In the genomic region with DNA sequence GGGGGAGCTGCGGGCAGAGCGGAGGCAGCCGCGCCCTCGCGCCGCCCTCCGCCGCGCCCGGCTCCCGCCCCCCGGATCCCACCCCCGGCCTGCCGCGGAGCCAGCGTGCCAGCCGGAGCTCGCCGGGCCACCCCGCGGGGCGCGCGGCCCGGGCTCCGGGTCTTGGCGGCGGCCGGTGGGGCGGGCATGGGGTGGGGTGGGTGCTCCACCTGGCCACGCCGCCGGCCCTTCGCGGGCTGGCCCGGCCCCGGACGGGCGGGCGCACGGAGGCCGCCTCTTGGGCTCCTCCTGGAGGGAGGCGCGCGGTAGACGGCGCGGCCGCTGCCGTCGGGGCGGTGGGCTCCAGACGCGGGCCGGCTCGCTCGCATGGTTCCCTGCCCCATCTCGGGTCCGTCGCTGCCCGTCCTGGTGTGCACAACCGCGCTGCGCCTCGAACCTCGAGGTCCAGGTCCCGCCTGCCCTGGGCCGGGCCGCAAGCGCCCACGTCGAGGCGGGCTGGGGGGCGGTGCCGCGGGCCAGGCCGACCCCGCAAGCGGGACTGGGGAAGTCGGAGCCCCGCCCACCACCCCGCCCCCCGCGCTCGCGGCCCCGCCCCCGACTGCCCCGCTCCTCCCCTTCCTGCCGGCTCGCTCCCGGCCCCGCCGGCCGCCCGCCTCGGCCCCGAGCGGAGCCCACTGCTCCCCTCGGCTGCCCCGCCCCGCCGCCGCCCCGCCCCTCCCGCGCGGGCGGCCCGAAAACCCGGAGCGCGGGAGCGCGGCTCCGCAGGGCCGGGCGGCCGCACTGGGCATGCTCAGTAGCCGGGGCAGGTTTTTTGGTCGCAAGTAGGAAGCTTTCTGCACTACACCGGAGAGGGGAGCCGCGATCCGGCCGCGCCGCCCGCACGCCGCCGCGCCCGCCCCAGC, we compare ENCODE assay signal across 1 cellular context.
TF ChIP-seq lines count a peak whose summit lies in the region.

A gene with protein sequence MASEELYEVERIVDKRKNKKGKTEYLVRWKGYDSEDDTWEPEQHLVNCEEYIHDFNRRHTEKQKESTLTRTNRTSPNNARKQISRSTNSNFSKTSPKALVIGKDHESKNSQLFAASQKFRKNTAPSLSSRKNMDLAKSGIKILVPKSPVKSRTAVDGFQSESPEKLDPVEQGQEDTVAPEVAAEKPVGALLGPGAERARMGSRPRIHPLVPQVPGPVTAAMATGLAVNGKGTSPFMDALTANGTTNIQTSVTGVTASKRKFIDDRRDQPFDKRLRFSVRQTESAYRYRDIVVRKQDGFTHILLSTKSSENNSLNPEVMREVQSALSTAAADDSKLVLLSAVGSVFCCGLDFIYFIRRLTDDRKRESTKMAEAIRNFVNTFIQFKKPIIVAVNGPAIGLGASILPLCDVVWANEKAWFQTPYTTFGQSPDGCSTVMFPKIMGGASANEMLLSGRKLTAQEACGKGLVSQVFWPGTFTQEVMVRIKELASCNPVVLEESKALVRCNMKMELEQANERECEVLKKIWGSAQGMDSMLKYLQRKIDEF (plus strand): TSS at position 814 of the 902 bp plus-strand sequence. CDS start 380 bp downstream, outside the sequence.

TF ChIP-seq in HepG2, 621 proteins besides CTCF, POLR2A, EP300 and RAD21 (continued from another document and continues in another):
- TF ChIP-seq KLF9 (CRISPR knock-in tag; IDR thresholded peaks at IDR 0.05; ENCODE audit: low read depth) (no peak), U2AF2 (IDR thresholded peaks at IDR 0.05; ENCODE audit: low read depth, low read length) (no peak), SIX1 (CRISPR knock-in tag; IDR thresholded peaks at IDR 0.05; ENCODE audit: borderline replicate concordance) (no peak), RXRA (CRISPR knock-in tag; IDR thresholded peaks at IDR 0.05) (no peak), FUBP1 (CRISPR knock-in tag; IDR thresholded peaks at IDR 0.05; ENCODE audit: borderline replicate concordance) (no peak), FOXK1 (CRISPR knock-in tag; IDR thresholded peaks at IDR 0.05; ENCODE audit: borderline replicate concordance, low read depth) (no peak), KAT2B (IDR thresholded peaks at IDR 0.05; ENCODE audit: borderline replicate concordance, low read depth, low read length) (no peak), RBFOX2 (IDR thresholded peaks at IDR 0.05; ENCODE audit: low read depth, low read length) (peak; percentile 41; the same call in 1 of the 2 replicates), ZBTB7B (CRISPR knock-in tag; IDR thresholded peaks at IDR 0.05) (peak; percentile 80), ZNF160 (CRISPR knock-in tag; IDR thresholded peaks at IDR 0.05) (no peak), TAF15 (IDR thresholded peaks at IDR 0.05; ENCODE audit: low read depth, low read length, poor library complexity, severe bottlenecking) (no peak), SSRP1 (CRISPR knock-in tag; IDR thresholded peaks at IDR 0.05) (no peak), RNF2 (conservative IDR thresholded peaks at IDR 0.05; ENCODE audit: low read depth) (peak; percentile 78), KDM5B (CRISPR knock-in tag; IDR thresholded peaks at IDR 0.05; ENCODE audit: borderline replicate concordance) (no peak), ZNF660 (CRISPR knock-in tag; IDR thresholded peaks at IDR 0.05; ENCODE audit: borderline replicate concordance, low read depth) (no peak), YEATS4 (CRISPR knock-in tag; IDR thresholded peaks at IDR 0.05; ENCODE audit: borderline replicate concordance) (peak; percentile 70), HHEX (CRISPR knock-in tag; IDR thresholded peaks at IDR 0.05) (no peak), NR2F1 (CRISPR knock-in tag; IDR thresholded peaks at IDR 0.05) (no peak), ZNF597 (CRISPR knock-in tag; IDR thresholded peaks at IDR 0.05) (no peak), CEBPG (CRISPR knock-in tag; IDR thresholded peaks at IDR 0.05) (no peak), LCORL (IDR thresholded peaks at IDR 0.05) (no peak), LCORL (CRISPR knock-in tag; IDR thresholded peaks at IDR 0.05) (no peak), NCOR1 (IDR thresholded peaks at IDR 0.05; ENCODE audit: borderline replicate concordance, low read length) (no peak), ZNF446 (CRISPR knock-in tag; IDR thresholded peaks at IDR 0.05) (0 out of 2 replicates have a peak, but pooled peaks have one; percentile 58), ZSCAN25 (CRISPR knock-in tag; IDR thresholded peaks at IDR 0.05) (0 out of 2 replicates have a peak, but pooled peaks have one; percentile 28), ATF3 (CRISPR knock-in tag; IDR thresholded peaks at IDR 0.05) (no peak), ZNF607 (CRISPR knock-in tag; IDR thresholded peaks at IDR 0.05; ENCODE audit: borderline replicate concordance) (no peak), KMT2B (CRISPR knock-in tag; IDR thresholded peaks at IDR 0.05) (no peak), ZNF672 (CRISPR knock-in tag; IDR thresholded peaks at IDR 0.05) (no peak), SUZ12 (IDR thresholded peaks at IDR 0.05; ENCODE audit: low read depth, low read length) (no peak), IKZF5 (CRISPR knock-in tag; IDR thresholded peaks at IDR 0.05) (no peak), ZNF761 (CRISPR knock-in tag; conservative IDR thresholded peaks at IDR 0.05) (no peak), ZNF280D (CRISPR knock-in tag; IDR thresholded peaks at IDR 0.05) (no peak), ZFP36L1 (CRISPR knock-in tag; IDR thresholded peaks at IDR 0.05) (no peak), ZNF639 (CRISPR knock-in tag; conservative IDR thresholded peaks at IDR 0.05) (0 out of 2 replicates have a peak, but pooled peaks have one; percentile 59), GATA4 (IDR thresholded peaks at IDR 0.05; ENCODE audit: borderline replicate concordance, low read depth) (no peak), ZNF331 (CRISPR knock-in tag; IDR thresholded peaks at IDR 0.05) (no peak), TP53 (CRISPR knock-in tag; conservative IDR thresholded peaks at IDR 0.05) (no peak), CCDC6 (CRISPR knock-in tag; IDR thresholded peaks at IDR 0.05) (no peak), STAT5B (CRISPR knock-in tag; IDR thresholded peaks at IDR 0.05) (no peak)
- TF ChIP-seq, protein P1, sequence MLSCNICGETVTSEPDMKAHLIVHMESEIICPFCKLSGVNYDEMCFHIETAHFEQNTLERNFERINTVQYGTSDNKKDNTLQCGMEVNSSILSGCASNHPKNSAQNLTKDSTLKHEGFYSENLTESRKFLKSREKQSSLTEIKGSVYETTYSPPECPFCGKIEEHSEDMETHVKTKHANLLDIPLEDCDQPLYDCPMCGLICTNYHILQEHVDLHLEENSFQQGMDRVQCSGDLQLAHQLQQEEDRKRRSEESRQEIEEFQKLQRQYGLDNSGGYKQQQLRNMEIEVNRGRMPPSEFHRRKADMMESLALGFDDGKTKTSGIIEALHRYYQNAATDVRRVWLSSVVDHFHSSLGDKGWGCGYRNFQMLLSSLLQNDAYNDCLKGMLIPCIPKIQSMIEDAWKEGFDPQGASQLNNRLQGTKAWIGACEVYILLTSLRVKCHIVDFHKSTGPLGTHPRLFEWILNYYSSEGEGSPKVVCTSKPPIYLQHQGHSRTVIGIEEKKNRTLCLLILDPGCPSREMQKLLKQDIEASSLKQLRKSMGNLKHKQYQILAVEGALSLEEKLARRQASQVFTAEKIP (CRISPR knock-in tag; IDR thresholded peaks at IDR 0.05; ENCODE audit: borderline replicate concordance), result no peak
- TF ChIP-seq, protein P2, sequence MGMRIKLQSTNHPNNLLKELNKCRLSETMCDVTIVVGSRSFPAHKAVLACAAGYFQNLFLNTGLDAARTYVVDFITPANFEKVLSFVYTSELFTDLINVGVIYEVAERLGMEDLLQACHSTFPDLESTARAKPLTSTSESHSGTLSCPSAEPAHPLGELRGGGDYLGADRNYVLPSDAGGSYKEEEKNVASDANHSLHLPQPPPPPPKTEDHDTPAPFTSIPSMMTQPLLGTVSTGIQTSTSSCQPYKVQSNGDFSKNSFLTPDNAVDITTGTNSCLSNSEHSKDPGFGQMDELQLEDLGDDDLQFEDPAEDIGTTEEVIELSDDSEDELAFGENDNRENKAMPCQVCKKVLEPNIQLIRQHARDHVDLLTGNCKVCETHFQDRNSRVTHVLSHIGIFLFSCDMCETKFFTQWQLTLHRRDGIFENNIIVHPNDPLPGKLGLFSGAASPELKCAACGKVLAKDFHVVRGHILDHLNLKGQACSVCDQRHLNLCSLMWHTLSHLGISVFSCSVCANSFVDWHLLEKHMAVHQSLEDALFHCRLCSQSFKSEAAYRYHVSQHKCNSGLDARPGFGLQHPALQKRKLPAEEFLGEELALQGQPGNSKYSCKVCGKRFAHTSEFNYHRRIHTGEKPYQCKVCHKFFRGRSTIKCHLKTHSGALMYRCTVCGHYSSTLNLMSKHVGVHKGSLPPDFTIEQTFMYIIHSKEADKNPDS (CRISPR knock-in tag; IDR thresholded peaks at IDR 0.05), result no peak
- TF ChIP-seq, protein P3, sequence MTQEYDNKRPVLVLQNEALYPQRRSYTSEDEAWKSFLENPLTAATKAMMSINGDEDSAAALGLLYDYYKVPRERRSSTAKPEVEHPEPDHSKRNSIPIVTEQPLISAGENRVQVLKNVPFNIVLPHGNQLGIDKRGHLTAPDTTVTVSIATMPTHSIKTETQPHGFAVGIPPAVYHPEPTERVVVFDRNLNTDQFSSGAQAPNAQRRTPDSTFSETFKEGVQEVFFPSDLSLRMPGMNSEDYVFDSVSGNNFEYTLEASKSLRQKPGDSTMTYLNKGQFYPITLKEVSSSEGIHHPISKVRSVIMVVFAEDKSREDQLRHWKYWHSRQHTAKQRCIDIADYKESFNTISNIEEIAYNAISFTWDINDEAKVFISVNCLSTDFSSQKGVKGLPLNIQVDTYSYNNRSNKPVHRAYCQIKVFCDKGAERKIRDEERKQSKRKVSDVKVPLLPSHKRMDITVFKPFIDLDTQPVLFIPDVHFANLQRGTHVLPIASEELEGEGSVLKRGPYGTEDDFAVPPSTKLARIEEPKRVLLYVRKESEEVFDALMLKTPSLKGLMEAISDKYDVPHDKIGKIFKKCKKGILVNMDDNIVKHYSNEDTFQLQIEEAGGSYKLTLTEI (CRISPR knock-in tag; conservative IDR thresholded peaks at IDR 0.05), result no peak
